Comparison of ENCODE assay signal across 19 cellular contexts in the genomic region with DNA sequence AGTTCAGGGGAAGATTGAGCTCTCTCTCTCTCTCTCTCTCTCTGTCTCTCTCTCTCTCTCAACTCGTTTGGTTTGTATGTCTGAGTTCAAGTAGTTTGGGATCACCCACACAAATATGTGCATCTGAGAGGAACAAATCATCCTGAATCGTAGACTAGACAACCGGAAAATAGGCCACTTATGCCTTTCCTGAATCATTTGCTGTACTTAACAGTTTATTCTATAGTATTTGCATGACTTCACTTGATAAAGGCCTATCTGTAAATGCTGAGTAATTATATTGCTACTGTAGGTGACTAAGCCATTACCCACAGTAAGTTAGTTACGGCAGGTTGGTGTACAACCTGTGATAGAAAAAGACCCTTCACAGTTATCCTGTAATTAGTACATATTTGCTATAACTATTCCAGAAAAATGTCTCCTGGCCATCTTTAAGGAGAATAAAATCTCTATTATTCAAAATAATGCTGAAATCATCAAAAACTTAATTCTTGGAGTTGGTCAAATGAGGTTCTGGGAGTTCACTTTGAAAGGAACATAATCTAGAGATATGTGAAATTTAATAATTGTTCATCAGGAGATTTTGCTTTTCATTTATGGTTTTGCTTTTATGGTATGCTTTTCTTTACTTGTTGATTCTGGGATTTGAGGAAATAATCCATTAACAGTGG. TPM values are rescaled to one million over a fixed set of nuclear protein-coding genes. Genes with fewer than 3 reads are reported as not detected.
A peak's percentile ranks its signal among the peaks of the same experiment; 100 is the strongest.
DNase-seq lines count a peak whose midpoint lies in the region; FAIRE-seq and TF ChIP-seq lines count a peak whose summit lies in the region.
"Had no signal": no experiment of that assay in that cellular context is flagged by ENCODE, and none has a peak within 500 bp of the region (broad histone marks: within the 10 kb centered on the region; RNA-seq: fewer than 3 reads in every experiment).

No MANE protein-coding gene starts in this region.

- H3K14ac ChIP-seq in mesenchymal stem cell (ENCODE audit: low read length in 2 of 2), result no peak overlapping the region

- H3K9me3 ChIP-seq in A673 (ENCODE audit: low read depth, low read length, poor library complexity, severe bottlenecking), result no peaks in the 10 kb centered on the region
- H3K9me3 ChIP-seq in HUES48 (ENCODE audit: control insufficient read depth, insufficient read depth, low read length), result no peaks in the 10 kb centered on the region
- H3K9me3 ChIP-seq in astrocyte (ENCODE audit: insufficient read depth, low read depth, low read length), result no peaks in the 10 kb centered on the region
- no peaks in the 10 kb centered on the region for H3K9me3 ChIP-seq in mesenchymal stem cell (ENCODE audit: control insufficient read depth, low read length)
- no peaks in the 10 kb centered on the region for H3K9me3 ChIP-seq in colonic mucosa
- H3K9me3 ChIP-seq: esophagus squamous epithelium, testis had no signal

- no peaks in the 10 kb centered on the region for H3K9me3 Mint-ChIP-seq in astrocyte (ENCODE audit: unreplicated experiment)
- H3K9me3 Mint-ChIP-seq: activated naive CD8-positive, alpha-beta T cell treated with anti-CD3 and anti-CD28 coated beads, Interleukin-2, amount 50 U/mL, for 24 hours; activated T-helper 2 cell treated with anti-CD3 and anti-CD28 coated beads, Interferon-gamma antibody, Interleukin-2, Interleukin-4, amounts not matched to agents 10 μg/mL and 5 μg/mL and 100 μg/mL, durations not matched to agents 14 hours and 24 hours and 36 hours; CD4-positive, CD25-positive, alpha-beta regulatory T cell; neural crest cell had no signal

- no peaks in the 10 kb centered on the region for H4K20me1 ChIP-seq in astrocyte (ENCODE audit: insufficient read depth, low read length)

- DNase-seq in A673 (ENCODE audit: low spot score), result peak; percentile 88
- no peak for DNase-seq in astrocyte (ENCODE audit: low read depth)
- DNase-seq in mesenchymal stem cell, result no peak
- no peak for DNase-seq in NCI-H1092 (lab: John Stamatoyannopoulos, UW)
- no peak for DNase-seq in colonic mucosa
- no peak for DNase-seq in AG08395 (ENCODE audit: low spot score)
- no peak for DNase-seq in dermis blood vessel endothelial cell
- DNase-seq: activated naive CD8-positive, alpha-beta T cell treated with anti-CD3 and anti-CD28 coated beads, Interleukin-2, amount 50 U/mL, for 24 hours; CD4-positive, CD25-positive, alpha-beta regulatory T cell; DND-41; esophagus squamous epithelium; NCI-H1436; NCI-H2171 treated with DMSO at 0.1 percent for 48 hours; NCI-H774; stimulated activated CD4-positive, alpha-beta T cell treated with anti-CD3 and anti-CD28 coated beads, Interleukin-15, amount 100 ng/mL, for 24 hours; testis had no signal

- H3K4me1 ChIP-seq in A673 (ENCODE audit: insufficient read depth, low read length, poor library complexity, severe bottlenecking), result peaks cover 16% of the 10 kb centered on the region
- H3K4me1 ChIP-seq in HUES48 (ENCODE audit: control insufficient read depth, insufficient read depth, low read length), result peaks cover 38% of the 10 kb centered on the region
- H3K4me1 ChIP-seq in astrocyte (ENCODE audit: insufficient read depth, low read length), result peaks cover 5% of the 10 kb centered on the region
- H3K4me1 ChIP-seq in mesenchymal stem cell (ENCODE audit: control insufficient read depth, insufficient read depth, low read depth, low read length), result no peaks in the 10 kb centered on the region
- no peaks in the 10 kb centered on the region for H3K4me1 ChIP-seq in colonic mucosa
- H3K4me1 ChIP-seq: testis had no signal

- TF ChIP-seq CTCF in A673 (conservative IDR thresholded peaks at IDR 0.05; ENCODE audit: low read depth, low read length), result no peak
- TF ChIP-seq CTCF in astrocyte (IDR thresholded peaks at IDR 0.05; ENCODE audit: insufficient read depth, low read depth, low read length), result no peak
- TF ChIP-seq CTCF in colonic mucosa (IDR thresholded peaks at IDR 0.05), result no peak

- H2BK5ac ChIP-seq in mesenchymal stem cell (ENCODE audit: low read depth, low read length, poor library complexity, severe bottlenecking), result no peak overlapping the region

- H3K36me3 ChIP-seq in A673 (ENCODE audit: insufficient read depth, low read length, poor library complexity, severe bottlenecking), result no peaks in the 10 kb centered on the region
- H3K36me3 ChIP-seq in HUES48 (ENCODE audit: control insufficient read depth, insufficient read depth, low read length), result no peaks in the 10 kb centered on the region
- no peaks in the 10 kb centered on the region for H3K36me3 ChIP-seq in astrocyte (ENCODE audit: insufficient read depth, low read length)
- H3K36me3 ChIP-seq in mesenchymal stem cell (ENCODE audit: control insufficient read depth in 1 of 2, insufficient read depth in 2 of 2, low read depth in 1 of 2, low read length in 2 of 2), result no peaks in the 10 kb centered on the region
- no peaks in the 10 kb centered on the region for H3K36me3 ChIP-seq in colonic mucosa
- H3K36me3 ChIP-seq: esophagus squamous epithelium had no signal

- no peak overlapping the region for H3K27ac ChIP-seq in A673 (ENCODE audit: low read depth, low read length, poor library complexity, severe bottlenecking)
- peak overlapping the region; percentile 84 for H3K27ac ChIP-seq in HUES48 (ENCODE audit: low read depth, low read length)
- peak overlapping the region; percentile 80 for H3K27ac ChIP-seq in astrocyte (ENCODE audit: low read depth, low read length)
- H3K27ac ChIP-seq in mesenchymal stem cell (ENCODE audit: low read length, poor library complexity, severe bottlenecking), result peak overlapping the region; percentile 58
- no peak overlapping the region for H3K27ac ChIP-seq in colonic mucosa
- H3K27ac ChIP-seq: esophagus squamous epithelium, testis had no signal

- FAIRE-seq in astrocyte (lab: Jason Lieb, UNC), result no peak

- no peak overlapping the region for H3K4me3 Mint-ChIP-seq in astrocyte (ENCODE audit: unreplicated experiment)
- H3K4me3 Mint-ChIP-seq: activated naive CD8-positive, alpha-beta T cell treated with anti-CD3 and anti-CD28 coated beads, Interleukin-2, amount 50 U/mL, for 24 hours; CD4-positive, CD25-positive, alpha-beta regulatory T cell; neural crest cell had no signal

- H2AK5ac ChIP-seq in mesenchymal stem cell (ENCODE audit: low read length, severe bottlenecking), result no peak overlapping the region

- H3K4me2 ChIP-seq in astrocyte (ENCODE audit: low read length) (peak overlapping the region; percentile 72), mesenchymal stem cell (ENCODE audit: low read length, poor library complexity, severe bottlenecking) (no peak overlapping the region)

- no peaks in the 10 kb centered on the region for H3K27me3 Mint-ChIP-seq in astrocyte (ENCODE audit: low read depth, unreplicated experiment)

- peaks cover 50% of the 10 kb centered on the region for H3K27me3 ChIP-seq in A673 (replicated peaks; ENCODE audit: insufficient read depth, low read depth, low read length, poor library complexity)
- H3K27me3 ChIP-seq in HUES48 (ENCODE audit: control insufficient read depth, insufficient read depth, low read length), result no peaks in the 10 kb centered on the region
- peaks cover 3% of the 10 kb centered on the region for H3K27me3 ChIP-seq in astrocyte (ENCODE audit: insufficient read depth, low read length)
- no peaks in the 10 kb centered on the region for H3K27me3 ChIP-seq in mesenchymal stem cell (ENCODE audit: control insufficient read depth in 1 of 2, insufficient read depth in 1 of 2, low read length in 2 of 2)
- no peaks in the 10 kb centered on the region for H3K27me3 ChIP-seq in colonic mucosa
- H3K27me3 ChIP-seq: testis had no signal

- no peaks in the 10 kb centered on the region for H3K36me3 Mint-ChIP-seq in astrocyte (ENCODE audit: low read depth, unreplicated experiment)
- H3K36me3 Mint-ChIP-seq: CD4-positive, CD25-positive, alpha-beta regulatory T cell had no signal

- no TSS peak for BruUV-seq in A673 (replicated peaks; lab: Mats Ljungman, UMichigan)

- H3K9ac ChIP-seq in HUES48 (ENCODE audit: low read depth, low read length) (no peak overlapping the region; the same call in 1 of the 2 replicates), astrocyte (ENCODE audit: low read length) (peak overlapping the region; percentile 56), mesenchymal stem cell (ENCODE audit: low read length) (peak overlapping the region; percentile 82), colonic mucosa (ENCODE audit: low read depth in 2 of 2, low read length in 2 of 2) (no peak overlapping the region)

- no peak overlapping the region for H4K8ac ChIP-seq in mesenchymal stem cell (ENCODE audit: low read length)

- no peak overlapping the region for H4K91ac ChIP-seq in mesenchymal stem cell (ENCODE audit: low read length)

- WGBS in mesenchymal stem cell, result no CpG with 5 or more reads among the region's 4 CpGs

- CTCF ChIA-PET in A673 (lab: Charles Lee), result no interaction called here

- H2AFZ ChIP-seq in astrocyte (ENCODE audit: low read depth, low read length) (peak overlapping the region; percentile 47), mesenchymal stem cell (ENCODE audit: low read depth, low read length) (no peak overlapping the region)

- peak overlapping the region; percentile 77 for H3K27ac Mint-ChIP-seq in astrocyte (ENCODE audit: unreplicated experiment)
- H3K27ac Mint-ChIP-seq: activated naive CD8-positive, alpha-beta T cell treated with anti-CD3 and anti-CD28 coated beads, Interleukin-2, amount 50 U/mL, for 24 hours; activated T-helper 2 cell treated with anti-CD3 and anti-CD28 coated beads, Interferon-gamma antibody, Interleukin-2, Interleukin-4, amounts not matched to agents 10 μg/mL and 5 μg/mL and 100 μg/mL, durations not matched to agents 14 hours and 24 hours and 36 hours; CD4-positive, CD25-positive, alpha-beta regulatory T cell had no signal

- no peak overlapping the region for H3K23ac ChIP-seq in mesenchymal stem cell (ENCODE audit: low read length in 2 of 2)

- intact Hi-C loops in A673 (cut with micrococcal nuclease; ENCODE audit: unreplicated experiment) (no loop called here), colonic mucosa (cut with DNase I) (no loop called here)

- no peaks in the 10 kb centered on the region for H3K79me2 ChIP-seq in astrocyte (ENCODE audit: insufficient read depth, low read length)

- no peaks in the 10 kb centered on the region for H3K79me1 ChIP-seq in mesenchymal stem cell (replicated peaks; ENCODE audit: low read length, poor library complexity, severe bottlenecking)

- no peak overlapping the region for H2BK120ac ChIP-seq in mesenchymal stem cell (ENCODE audit: low read depth, low read length)

- no peak overlapping the region for H3K4me3 ChIP-seq in A673 (ENCODE audit: low read depth, low read length, poor library complexity, severe bottlenecking)
- H3K4me3 ChIP-seq in HUES48 (ENCODE audit: low read depth, low read length), result no peak overlapping the region
- no peak overlapping the region for H3K4me3 ChIP-seq in astrocyte (ENCODE audit: insufficient read depth, low read depth, low read length)
- peak overlapping the region in 1 of 2 experiments; percentile 3 for H3K4me3 ChIP-seq in mesenchymal stem cell (ENCODE audit: insufficient read depth in 1 of 2, low read depth in 1 of 2, low read length in 2 of 2)
- H3K4me3 ChIP-seq in colonic mucosa, result no peak overlapping the region
- H3K4me3 ChIP-seq: esophagus squamous epithelium, testis had no signal

- H2BK12ac ChIP-seq in mesenchymal stem cell (ENCODE audit: low read length in 2 of 2), result no peak overlapping the region

- no peak overlapping the region for H3K4ac ChIP-seq in mesenchymal stem cell (ENCODE audit: low read depth in 1 of 2, low read length in 2 of 2)

- H3K4me1 Mint-ChIP-seq in astrocyte (ENCODE audit: low read depth, unreplicated experiment), result peaks cover 12% of the 10 kb centered on the region
- H3K4me1 Mint-ChIP-seq: neural crest cell had no signal

- H3K18ac ChIP-seq in mesenchymal stem cell (ENCODE audit: low read depth in 1 of 2, low read length in 2 of 2), result no peak overlapping the region

- H2BK15ac ChIP-seq in mesenchymal stem cell (ENCODE audit: low read depth, poor library complexity, severe bottlenecking), result no peak overlapping the region

- POLR2A ChIA-PET in A673 (lab: Charles Lee; ENCODE audit: low non-redundant PET), result no interaction called here

RNA-seq across cellular contexts. Expression of a gene that starts 31.1 kb away (rescaled TPM):
- total RNA-seq in A673 (2021) (7.6 and 8.7 TPM in 2 replicates), astrocyte (6.1 and 7.1 TPM in 2 replicates), colonic mucosa (10 to 100 TPM; 14.5 to 23.3 TPM), dermis blood vessel endothelial cell (11.0 and 11.1 TPM in 2 replicates)
- 3.5 TPM for polyA plus RNA-seq in mesenchymal stem cell (2013, experiment 1 of 2)
- polyA plus RNA-seq in mesenchymal stem cell (2013, experiment 2 of 2), result 3.6 TPM

RNA-seq across cellular contexts. Expression of a gene that starts 37.7 kb away (rescaled TPM):
- total RNA-seq in A673 (2021) (30.4 and 37.0 TPM in 2 replicates), astrocyte (23.9 and 28.0 TPM in 2 replicates), colonic mucosa (10 to 100 TPM; 50.3 to 50.5 TPM), dermis blood vessel endothelial cell (39.9 and 45.9 TPM in 2 replicates)
- 8.5 TPM for polyA plus RNA-seq in mesenchymal stem cell (2013, experiment 1 of 2)
- polyA plus RNA-seq in mesenchymal stem cell (2013, experiment 2 of 2), result 10.2 TPM

Comparison
In these comparisons a context has a peak if more than half of its experiments do, and no peak if none do; other contexts are left out.
1. H3K27ac ChIP-seq: peak in HUES48 (single experiment), astrocyte (single experiment) and mesenchymal stem cell (single experiment); none in A673 (single experiment) and colonic mucosa (single experiment).
2. H3K9ac ChIP-seq: peak in astrocyte (single experiment) and mesenchymal stem cell (single experiment); none in HUES48 (single experiment) and colonic mucosa (0 of 2).